ENCODE assay signal across 28 cellular contexts in genomic region chr6:68994561-68994960, GRCh38.
A peak's percentile ranks its signal among the peaks of the same experiment; 100 is the strongest.
DNase-seq lines count a peak whose midpoint lies in the region; ATAC-seq, FAIRE-seq and TF ChIP-seq lines count a peak whose summit lies in the region.
"Had no signal": no experiment of that assay in that cellular context is flagged by ENCODE, and none has a peak within 500 bp of the region (broad histone marks: within the 10 kb centered on the region; RNA-seq: fewer than 3 reads in every experiment).

No MANE protein-coding gene starts in this region.

- H3K4me1 ChIP-seq in A673 (ENCODE audit: insufficient read depth, low read length, poor library complexity, severe bottlenecking) = peaks cover 14% of the 10 kb centered on the region
- H3K4me1 ChIP-seq: SJSA1 had no signal

- no peak overlapping the region for H3K27ac ChIP-seq in A673 (ENCODE audit: low read depth, low read length, poor library complexity, severe bottlenecking)
- H3K27ac ChIP-seq: 22Rv1, PC-9, SJSA1 had no signal

- no peaks in the 10 kb centered on the region for H3K27me3 ChIP-seq in A673 (replicated peaks; ENCODE audit: insufficient read depth, low read depth, low read length, poor library complexity)
- H3K27me3 ChIP-seq: BE2C, SJSA1 had no signal

- peaks cover 6% of the 10 kb centered on the region for H3K4me1 Mint-ChIP-seq in nephron
- H3K4me1 Mint-ChIP-seq: CD14-positive monocyte; CD8-positive, alpha-beta memory T cell had no signal

- POLR2A ChIA-PET in A673 (lab: Charles Lee; ENCODE audit: low non-redundant PET) = interaction anchor here (0.5 kb wide), 1 partner anchor 11 kb away, joined by 3 read pairs; no protein-coding TSS in a partner anchor

- FAIRE-seq in endometrium (lab: Jason Lieb, UNC) = peak; percentile 97
- FAIRE-seq: GM12892, H1, HTR-8/SVneo, K562 had no signal

- ATAC-seq in Right ventricle myocardium superior (ENCODE audit: poor library complexity) (no peak), HG03135 (IDR thresholded peaks at IDR 0.05; ENCODE audit: unreplicated experiment) (no peak)
- ATAC-seq: HCT116, K562, Right ventricle myocardium inferior had no signal

- no peaks in the 10 kb centered on the region for H3K27me3 Mint-ChIP-seq in nephron (ENCODE audit: low read depth)
- H3K27me3 Mint-ChIP-seq: CD8-positive, alpha-beta memory T cell had no signal

- H3K4me3 Mint-ChIP-seq in nephron = no peak overlapping the region
- H3K4me3 Mint-ChIP-seq: CD14-positive monocyte; CD8-positive, alpha-beta memory T cell had no signal

- H3K36me3 Mint-ChIP-seq in nephron (ENCODE audit: low read depth) = no peaks in the 10 kb centered on the region
- H3K36me3 Mint-ChIP-seq: CD14-positive monocyte; CD8-positive, alpha-beta memory T cell had no signal

- intact Hi-C loops in A673 (cut with micrococcal nuclease; ENCODE audit: unreplicated experiment) (no loop called here), Right ventricle myocardium superior (cut with DNase I) (no loop called here)

- H3K9me3 Mint-ChIP-seq in nephron = no peaks in the 10 kb centered on the region
- H3K9me3 Mint-ChIP-seq: CD14-positive monocyte had no signal

- peak overlapping the region in 2 of 3 experiments; percentile 8 to 25 for H3K27ac Mint-ChIP-seq in nephron
- H3K27ac Mint-ChIP-seq: CD14-positive monocyte; CD8-positive, alpha-beta memory T cell had no signal

- no peak for TF ChIP-seq CTCF in A673 (conservative IDR thresholded peaks at IDR 0.05; ENCODE audit: low read depth, low read length)
- no peak for TF ChIP-seq CTCF in nephron (IDR thresholded peaks at IDR 0.05; ENCODE audit: unreplicated experiment in 3 of 3)

- no peak overlapping the region for H3K4me3 ChIP-seq in A673 (ENCODE audit: low read depth, low read length, poor library complexity, severe bottlenecking)
- H3K4me3 ChIP-seq: K562, PC-9, SJSA1 had no signal

- H3K36me3 ChIP-seq in A673 (ENCODE audit: insufficient read depth, low read length, poor library complexity, severe bottlenecking) = no peaks in the 10 kb centered on the region
- H3K36me3 ChIP-seq: SJSA1 had no signal

- CTCF ChIA-PET in A673 (lab: Charles Lee) = no interaction called here

- peak; percentile 33 for DNase-seq in A673 (ENCODE audit: low spot score)
- peak; percentile 36 for DNase-seq in astrocyte of the hippocampus (ENCODE audit: low read depth, low spot score)
- no peak for DNase-seq in Right ventricle myocardium superior
- no peak for DNase-seq in GM03348 (ENCODE audit: low spot score)
- DNase-seq: ACHN; BE2C; Calu3; CD8-positive, alpha-beta memory T cell; DMS79 treated with DMSO at 0.1 percent for 48 hours; GF-D8; MM.1S; NCI-H1694; NCI-H2029 treated with DMSO at 0.1 percent for 48 hours; NCI-H446 treated with DMSO at 0.1 percent for 48 hours; NCI-H526 treated with DMSO at 0.1 percent for 48 hours; PC-9 had no signal

- BruUV-seq in A673 (replicated peaks; lab: Mats Ljungman, UMichigan) = no TSS peak

- H3K9me3 ChIP-seq in A673 (ENCODE audit: low read depth, low read length, poor library complexity, severe bottlenecking) = no peaks in the 10 kb centered on the region
- H3K9me3 ChIP-seq: BE2C, SJSA1 had no signal

Comparison
In these comparisons a context has a peak if more than half of its experiments do, and no peak if none do; other contexts are left out.
1. DNase-seq: peak in A673 (single experiment) and astrocyte of the hippocampus (single experiment); none in Right ventricle myocardium superior (single experiment) and GM03348 (single experiment).